Comparison of ENCODE assay signal across 8 cellular contexts in the genomic region with DNA sequence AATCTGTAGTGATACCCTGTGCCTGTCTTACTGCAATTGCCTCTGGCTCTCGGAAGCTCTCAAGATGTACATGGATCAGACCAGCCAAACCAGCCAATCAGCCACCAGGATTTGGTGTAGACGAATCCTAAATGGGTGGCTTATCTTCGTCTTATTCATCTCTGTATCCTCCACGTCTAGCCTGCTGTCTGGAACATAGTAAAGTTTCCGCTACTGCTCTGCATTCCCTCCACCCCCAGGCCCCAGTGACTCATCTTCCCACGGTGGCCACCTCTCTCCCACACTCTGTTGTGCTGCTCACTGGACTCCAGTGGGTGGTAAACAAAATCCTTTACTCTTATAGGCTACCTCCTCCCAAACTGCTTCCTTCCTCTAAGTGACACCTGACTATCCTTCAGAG. TPM values are rescaled to one million over a fixed set of nuclear protein-coding genes. Genes with fewer than 3 reads are reported as not detected.
DNase-seq lines count a peak whose midpoint lies in the region; ATAC-seq and TF ChIP-seq lines count a peak whose summit lies in the region.

No MANE protein-coding gene starts in this region.

- TF ChIP-seq CTCF in mucosa of descending colon (IDR thresholded peaks at IDR 0.05) = no peak

- ATAC-seq in mucosa of descending colon (no peak), HG03520 (IDR thresholded peaks at IDR 0.05; ENCODE audit: unreplicated experiment) (no peak)

- H3K4me1 ChIP-seq in mucosa of descending colon (ENCODE audit: low read depth) = no peaks in the 10 kb centered on the region

- H3K36me3 ChIP-seq in mucosa of descending colon (ENCODE audit: low read depth) = no peaks in the 10 kb centered on the region

- H3K4me3 ChIP-seq in mucosa of descending colon = no peak overlapping the region

- intact Hi-C loops in mucosa of descending colon (cut with DNase I, micrococcal nuclease) = no loop called here

- no peaks in the 10 kb centered on the region for H3K9me3 ChIP-seq in mucosa of descending colon

- peak; percentile 53 for DNase-seq in A172 (ENCODE audit: low spot score)
- DNase-seq in NCI-H226 = peak; percentile 88
- peak; percentile 32 for DNase-seq in activated gamma-delta T cell treated with anti-CD3 and anti-CD28 coated beads, Interleukin-2, amount 50 U/mL, for 16 hours (ENCODE audit: low read depth)
- DNase-seq in kidney glomerular epithelial cell (lab: John Stamatoyannopoulos, UW) = peak; percentile 12
- peak; percentile 28 to 60 for DNase-seq in stimulated activated CD8-positive, alpha-beta memory T cell treated with anti-CD3 and anti-CD28 coated beads, Interleukin-7, amount 100 ng/mL, for 4 hours (ENCODE audit: low read depth in 2 of 2)
- no peak for DNase-seq in NCI-H1930 (lab: John Stamatoyannopoulos, UW)
- DNase-seq in mucosa of descending colon = no peak

RNA-seq across cellular contexts. Expression of a gene that starts 37.8 kb away (rescaled TPM):
- total RNA-seq in A172 (2014; rRNA removed; shearing (Covaris generic)) = 13.9 and 15.3 TPM in 2 replicates
- 10 to 100 TPM; 10.6 to 58.1 (median 14.5) TPM for total RNA-seq in mucosa of descending colon

RNA-seq across cellular contexts. Expression of a gene that starts 48.9 kb away (rescaled TPM):
- total RNA-seq in A172 (2014; rRNA removed; shearing (Covaris generic)) = 2.7 and 3.5 TPM in 2 replicates
- total RNA-seq in mucosa of descending colon = 1 to 10 TPM; 5.7 to 6.3 (median 5.9) TPM

Comparison
In these comparisons a context has a peak if more than half of its experiments do, and no peak if none do; other contexts are left out.
1. DNase-seq: peak in A172 (single experiment), NCI-H226 (single experiment), activated gamma-delta T cell treated with anti-CD3 and anti-CD28 coated beads, Interleukin-2, amount 50 U/mL, for 16 hours (single experiment), kidney glomerular epithelial cell (single experiment) and stimulated activated CD8-positive, alpha-beta memory T cell treated with anti-CD3 and anti-CD28 coated beads, Interleukin-7, amount 100 ng/mL, for 4 hours (2 of 2); none in NCI-H1930 (0 of 2) and mucosa of descending colon (0 of 3).